14 cellular contexts compared by ENCODE assay signal in the genomic region with DNA sequence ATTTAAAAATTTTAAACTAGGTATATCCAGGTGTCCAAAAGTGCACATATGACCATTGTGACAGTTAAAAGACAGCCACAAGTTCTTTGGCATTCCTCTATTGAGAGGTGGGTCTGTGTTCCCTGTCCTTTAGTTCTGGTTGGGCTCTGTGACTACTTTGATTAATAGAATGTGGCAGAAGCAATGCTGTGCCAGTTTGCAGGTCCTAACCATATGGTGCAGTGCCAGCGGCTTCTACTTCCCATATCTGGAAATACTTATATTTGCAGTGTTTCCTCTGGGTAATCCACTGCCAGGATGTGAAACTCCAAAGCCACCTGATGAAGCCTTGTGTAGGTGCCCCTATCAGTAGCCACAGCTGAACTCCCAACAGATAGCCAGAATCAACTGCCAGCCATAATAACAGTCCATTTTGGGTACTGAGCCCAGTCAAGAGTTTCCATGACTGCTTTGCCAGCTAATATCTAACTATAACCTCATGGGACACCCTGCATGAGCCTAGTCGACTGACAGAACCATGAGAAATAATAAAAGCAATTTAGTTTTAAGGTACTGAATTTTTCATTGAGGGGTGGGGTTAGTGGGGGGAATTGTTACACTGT.
DNase-seq lines count a peak whose midpoint lies in the region; ATAC-seq and TF ChIP-seq lines count a peak whose summit lies in the region.
"Had no signal": no experiment of that assay in that cellular context is flagged by ENCODE, and none has a peak within 500 bp of the region (broad histone marks: within the 10 kb centered on the region; RNA-seq: fewer than 3 reads in every experiment).

No MANE protein-coding gene starts in this region.

- no peak for TF ChIP-seq POLR2A in heart left ventricle (IDR thresholded peaks at IDR 0.05)
- no peak for TF ChIP-seq POLR2A in body of pancreas (IDR thresholded peaks at IDR 0.05)

- H3K9me3 ChIP-seq in heart left ventricle, result no peaks in the 10 kb centered on the region
- H3K9me3 ChIP-seq in body of pancreas, result no peaks in the 10 kb centered on the region
- H3K9me3 ChIP-seq: BLaER1 treated with 17β-estradiol and CSF1 and Interleukin-3, amounts not matched to agents 10 nM and 100 nM; HAP-1 had no signal

- TF ChIP-seq CTCF in heart left ventricle (IDR thresholded peaks at IDR 0.05) (no peak), body of pancreas (IDR thresholded peaks at IDR 0.05) (no peak)

- no peak overlapping the region for H3K4me3 ChIP-seq in heart left ventricle
- no peak overlapping the region for H3K4me3 ChIP-seq in body of pancreas
- H3K4me3 ChIP-seq: BLaER1 treated with 17β-estradiol and CSF1 and Interleukin-3, amounts not matched to agents 10 nM and 100 nM; HAP-1; K562 had no signal

- H3K36me3 ChIP-seq in heart left ventricle, result no peaks in the 10 kb centered on the region
- H3K36me3 ChIP-seq in body of pancreas (replicated peaks in 1 of 2; ENCODE audit: insufficient read depth in 1 of 2, low read depth in 2 of 2), result no peaks in the 10 kb centered on the region
- H3K36me3 ChIP-seq: BLaER1 treated with 17β-estradiol and CSF1 and Interleukin-3, amounts not matched to agents 10 nM and 100 nM; HAP-1 had no signal

- DNase-seq in heart left ventricle (peak in 1 of 5 donors; percentile 25), Right ventricle myocardium inferior (ENCODE audit: missing footprints) (no peak), NCI-H1694 (lab: John Stamatoyannopoulos, UW) (peak; percentile 31), cerebellar cortex (ENCODE audit: low spot score) (peak; percentile 64), cortex of kidney (lab: John Stamatoyannopoulos, UW) (no peak), body of pancreas (no peak)
- DNase-seq: Calu3; CD8-positive, alpha-beta T cell; GDM1; IMR-90 had no signal

- intact Hi-C loops in heart left ventricle (cut with DNase I), result loop anchor here in 1 of 10 donors (2.0 kb wide), 1 partner anchor 75 kb away; no protein-coding TSS in a partner anchor
- intact Hi-C loops in Right ventricle myocardium inferior (cut with DNase I), result no loop called here
- intact Hi-C loops in body of pancreas (cut with DNase I), result no loop called here

- no peak overlapping the region for H3K27ac ChIP-seq in heart left ventricle
- H3K27ac ChIP-seq in body of pancreas, result no peak overlapping the region
- H3K27ac ChIP-seq: BLaER1 treated with 17β-estradiol and CSF1 and Interleukin-3, amounts not matched to agents 10 nM and 100 nM had no signal

- H3K4me1 ChIP-seq in heart left ventricle (peaks cover 0 to 18% (median 4%) of the 10 kb centered on the region in 12 donors), body of pancreas (no peaks in the 10 kb centered on the region)

- no peaks in the 10 kb centered on the region for H3K27me3 ChIP-seq in heart left ventricle
- no peaks in the 10 kb centered on the region for H3K27me3 ChIP-seq in body of pancreas
- H3K27me3 ChIP-seq: BLaER1 treated with 17β-estradiol and CSF1 and Interleukin-3, amounts not matched to agents 10 nM and 100 nM had no signal

- ATAC-seq in heart left ventricle (peak in 3 of 4 donors; percentile 51 to 91 (median 84)), Right ventricle myocardium inferior (no peak), body of pancreas (no peak), GM21515 (IDR thresholded peaks at IDR 0.05; ENCODE audit: unreplicated experiment) (no peak)
- ATAC-seq: CD8-positive, alpha-beta T cell; K562 had no signal

- WGBS in heart left ventricle, 4 donors, result 35 to 74% (median 65%) methylated on average over 1 to 2 of the region's 2 CpGs
- WGBS in body of pancreas, 2 donors, result 80 to 81% methylated on average over 2 of the region's 2 CpGs

Comparison
In these comparisons a context has a peak if more than half of its experiments do, and no peak if none do; other contexts are left out.
1. ATAC-seq: peak in heart left ventricle (3 of 4); none in Right ventricle myocardium inferior (single experiment), body of pancreas (single experiment) and GM21515 (single experiment).
2. DNase-seq: peak in NCI-H1694 (single experiment) and cerebellar cortex (single experiment); none in Right ventricle myocardium inferior (single experiment), cortex of kidney (single experiment) and body of pancreas (0 of 4).